8 cellular contexts compared by ENCODE assay signal in genomic region chr1:156076609-156077429, GRCh38. TPM values are rescaled to one million over a fixed set of nuclear protein-coding genes. Genes with fewer than 3 reads are reported as not detected.
DNase-seq lines count a peak whose midpoint lies in the region; ATAC-seq and TF ChIP-seq lines count a peak whose summit lies in the region.

No MANE protein-coding gene starts in this region.

- DNase-seq in activated T-cell treated with anti-CD3 and anti-CD28 coated beads, Interleukin-2, amount 50 U/mL, for 4 hours, result no peak
- no peak for DNase-seq in activated T-cell treated with anti-CD3 and anti-CD28 coated beads, Interleukin-2, amount 50 U/mL, for 1 hour
- DNase-seq in chondrocyte (ENCODE audit: low spot score) (no peak), memory B cell (ENCODE audit: low spot score in 2 of 2) (peak in 1 of 2 donors; percentile 49), upper lobe of right lung (peak; percentile 74), superior temporal gyrus (ENCODE audit: extremely low spot score) (no peak), GM19240 (ENCODE audit: insufficient read length, low spot score) (no peak)
- DNase-seq in activated CD4-positive, alpha-beta T cell treated with anti-CD3 and anti-CD28 coated beads, Interleukin-2, amount 50 U/mL, for 4 hours, result no peak

- H3K9me3 Mint-ChIP-seq in activated T-cell treated with anti-CD3 and anti-CD28 coated beads, Interleukin-2, amount 50 U/mL, for 4 hours, result no peaks in the 10 kb centered on the region
- H3K9me3 Mint-ChIP-seq in chondrocyte (ENCODE audit: low read depth) (no peaks in the 10 kb centered on the region), memory B cell (no peaks in the 10 kb centered on the region)

- H3K9me3 ChIP-seq in upper lobe of right lung, result no peaks in the 10 kb centered on the region

- intact Hi-C loops in upper lobe of right lung (cut with DNase I), result no loop called here

- peaks cover 14% of the 10 kb centered on the region for H3K4me1 ChIP-seq in upper lobe of right lung

- H3K27ac Mint-ChIP-seq in chondrocyte (ENCODE audit: unreplicated experiment) (no peak overlapping the region), memory B cell (no peak overlapping the region)

- peak overlapping the region; percentile 54 for H3K4me3 ChIP-seq in upper lobe of right lung

- no peaks in the 10 kb centered on the region for H3K27me3 Mint-ChIP-seq in activated T-cell treated with anti-CD3 and anti-CD28 coated beads, Interleukin-2, amount 50 U/mL, for 4 hours (ENCODE audit: low read depth)
- H3K27me3 Mint-ChIP-seq in chondrocyte (ENCODE audit: low read depth) (no peaks in the 10 kb centered on the region), memory B cell (peaks cover 1% of the 10 kb centered on the region)

- no peaks in the 10 kb centered on the region for H3K27me3 ChIP-seq in upper lobe of right lung

- peak overlapping the region; percentile 36 for H3K27ac ChIP-seq in upper lobe of right lung

- peak; percentile 44 to 46 for ATAC-seq in activated T-cell treated with anti-CD3 and anti-CD28 coated beads, Interleukin-2, amount 50 U/mL, for 4 hours
- ATAC-seq in memory B cell (ENCODE audit: low read depth) (peak; percentile 77), upper lobe of right lung (peak; percentile 77)

- H3K4me3 Mint-ChIP-seq in activated T-cell treated with anti-CD3 and anti-CD28 coated beads, Interleukin-2, amount 50 U/mL, for 4 hours, result no peak overlapping the region
- H3K4me3 Mint-ChIP-seq in chondrocyte (ENCODE audit: unreplicated experiment) (peak overlapping the region; percentile 9), memory B cell (peak overlapping the region; percentile 78)

- no peaks in the 10 kb centered on the region for H3K36me3 Mint-ChIP-seq in activated T-cell treated with anti-CD3 and anti-CD28 coated beads, Interleukin-2, amount 50 U/mL, for 4 hours (ENCODE audit: insufficient read depth)
- H3K36me3 Mint-ChIP-seq in chondrocyte (ENCODE audit: low read depth) (peaks cover 6% of the 10 kb centered on the region), memory B cell (no peaks in the 10 kb centered on the region)

- H3K4me1 Mint-ChIP-seq in activated T-cell treated with anti-CD3 and anti-CD28 coated beads, Interleukin-2, amount 50 U/mL, for 4 hours (ENCODE audit: low read depth), result peaks cover 5% of the 10 kb centered on the region
- peaks cover 56% of the 10 kb centered on the region for H3K4me1 Mint-ChIP-seq in chondrocyte (ENCODE audit: low read depth)
- H3K4me1 Mint-ChIP-seq in memory B cell, result peaks cover 18% of the 10 kb centered on the region

- TF ChIP-seq CTCF in chondrocyte (IDR thresholded peaks at IDR 0.05) (no peak), upper lobe of right lung (IDR thresholded peaks at IDR 0.05) (no peak)

- H3K36me3 ChIP-seq in upper lobe of right lung, result no peaks in the 10 kb centered on the region

RNA-seq across cellular contexts. Expression of gene MEX3A, which starts 5.4 kb away (rescaled TPM):
- total RNA-seq in activated T-cell treated with anti-CD3 and anti-CD28 coated beads, Interleukin-2, amount 50 U/mL, for 4 hours, result under 1 TPM; 0.50 to 0.66 (median 0.57) TPM
- total RNA-seq in chondrocyte, result 11.7 to 12.7 TPM (median 12.0 TPM) in 3 replicates
- total RNA-seq in upper lobe of right lung, result 0.52 TPM

RNA-seq across cellular contexts. Expression of gene RAB25, which starts 15.9 kb away (rescaled TPM):
- under 1 TPM; 0.61 to 0.79 (median 0.63) TPM for total RNA-seq in activated T-cell treated with anti-CD3 and anti-CD28 coated beads, Interleukin-2, amount 50 U/mL, for 4 hours
- total RNA-seq in chondrocyte (not detected in 3 replicates), upper lobe of right lung (62.0 TPM)

RNA-seq across cellular contexts. Expression of gene LAMTOR2, which starts 22.2 kb away (rescaled TPM):
- 10 to 100 TPM; 56.6 to 62.3 (median 59.2) TPM for total RNA-seq in activated T-cell treated with anti-CD3 and anti-CD28 coated beads, Interleukin-2, amount 50 U/mL, for 4 hours
- total RNA-seq in chondrocyte (55.0 to 58.8 TPM (median 56.6 TPM) in 3 replicates), upper lobe of right lung (49.7 TPM)

RNA-seq across cellular contexts. Expression of gene UBQLN4, which starts 23.2 kb away (rescaled TPM):
- total RNA-seq in activated T-cell treated with anti-CD3 and anti-CD28 coated beads, Interleukin-2, amount 50 U/mL, for 4 hours, result 10 to 100 TPM; 52.9 to 57.3 (median 53.7) TPM
- total RNA-seq in chondrocyte, result 29.3 to 32.9 TPM (median 30.2 TPM) in 3 replicates
- total RNA-seq in upper lobe of right lung, result 37.0 TPM

RNA-seq across cellular contexts. Expression of gene LMNA, which starts 37.7 kb away (rescaled TPM):
- total RNA-seq in activated T-cell treated with anti-CD3 and anti-CD28 coated beads, Interleukin-2, amount 50 U/mL, for 4 hours, result 100 to 1,000 TPM; 113 to 162 (median 124) TPM
- total RNA-seq in chondrocyte (641 to 675 TPM (median 641 TPM) in 3 replicates), upper lobe of right lung (235 TPM)

Comparison
In these comparisons a context has a peak if more than half of its experiments do, and no peak if none do; other contexts are left out.
1. RNA of gene RAB25, which starts 15.9 kb away (total RNA-seq): 62.0 TPM in upper lobe of right lung (single experiment); 0.61 to 0.79 TPM in activated T-cell treated with anti-CD3 and anti-CD28 coated beads, Interleukin-2, amount 50 U/mL, for 4 hours and not detected in chondrocyte; every median in the first group is over 10 times any median in the second.
2. Peak in every context shown above with its lines, with median percentiles within 50 percentile points of each other: ATAC-seq.